17 cellular contexts compared by ENCODE assay signal in genomic region chr13:39407138-39407537, GRCh38.
DNase-seq lines count a peak whose midpoint lies in the region; ATAC-seq and TF ChIP-seq lines count a peak whose summit lies in the region.
"Had no signal": no experiment of that assay in that cellular context is flagged by ENCODE, and none has a peak within 500 bp of the region (broad histone marks: within the 10 kb centered on the region; RNA-seq: fewer than 3 reads in every experiment).

No MANE protein-coding gene starts in this region.

- no peak overlapping the region for H3K4me3 Mint-ChIP-seq in osteocyte (ENCODE audit: unreplicated experiment)
- H3K4me3 Mint-ChIP-seq: CD14-positive monocyte; CD4-positive, alpha-beta memory T cell had no signal

- peak overlapping the region; percentile 9 for H3K27ac Mint-ChIP-seq in osteocyte (ENCODE audit: unreplicated experiment)
- H3K27ac Mint-ChIP-seq: CD14-positive monocyte; CD4-positive, alpha-beta memory T cell had no signal

- H3K4me1 Mint-ChIP-seq in osteocyte (ENCODE audit: unreplicated experiment): peaks cover 53% of the 10 kb centered on the region

- TF ChIP-seq POLR2A in esophagus muscularis mucosa (IDR thresholded peaks at IDR 0.05; ENCODE audit: low read depth): no peak

- POLR2A ChIA-PET in Panc1 (lab: Charles Lee): no interaction called here

- peaks cover 8% of the 10 kb centered on the region for H3K36me3 Mint-ChIP-seq in osteocyte (ENCODE audit: unreplicated experiment)
- H3K36me3 Mint-ChIP-seq: CD14-positive monocyte; CD4-positive, alpha-beta memory T cell had no signal

- H3K27ac ChIP-seq in left ventricle myocardium inferior (replicated peaks) (peak overlapping the region; percentile 72), heart right ventricle (peak overlapping the region in 1 of 10 donors; percentile 87), Panc1 (ENCODE audit: low read length) (no peak overlapping the region), esophagus muscularis mucosa (replicated peaks in 1 of 4) (no peak overlapping the region)
- H3K27ac ChIP-seq: 22Rv1, A549, BLaER1, GM23248 had no signal

- in situ Hi-C loops in Panc1 (cut with HindIII; ENCODE audit: low pct_unique_long_range_greater_than_20kb, low sequenced_read_pairs): no loop called here

- H3K27me3 ChIP-seq in left ventricle myocardium inferior (ENCODE audit: low read depth) (no peaks in the 10 kb centered on the region), heart right ventricle (no peaks in the 10 kb centered on the region), Panc1 (ENCODE audit: control insufficient read depth, insufficient read depth, low read length) (no peaks in the 10 kb centered on the region), esophagus muscularis mucosa (no peaks in the 10 kb centered on the region)
- H3K27me3 ChIP-seq: BLaER1 had no signal

- H3K4me3 ChIP-seq in left ventricle myocardium inferior: no peak overlapping the region
- no peak overlapping the region for H3K4me3 ChIP-seq in heart right ventricle
- H3K4me3 ChIP-seq in Panc1 (ENCODE audit: low read depth in 2 of 2, low read length in 2 of 2): no peak overlapping the region
- no peak overlapping the region for H3K4me3 ChIP-seq in esophagus muscularis mucosa
- H3K4me3 ChIP-seq: A549, BLaER1, GM23248 had no signal

- peaks cover 95% of the 10 kb centered on the region for H3K4me1 ChIP-seq in left ventricle myocardium inferior
- H3K4me1 ChIP-seq in heart right ventricle: peaks cover 0 to 94% (median 73%) of the 10 kb centered on the region in 9 donors
- no peaks in the 10 kb centered on the region; the same call in 1 of the 2 replicates for H3K4me1 ChIP-seq in Panc1 (ENCODE audit: control insufficient read depth, insufficient read depth, low read length)
- peaks cover 33 to 41% (median 37%) of the 10 kb centered on the region in 4 donors for H3K4me1 ChIP-seq in esophagus muscularis mucosa
- H3K4me1 ChIP-seq: A549 had no signal

- CTCF ChIA-PET in Panc1 (lab: Charles Lee): no interaction called here

- H3K9me3 ChIP-seq in left ventricle myocardium inferior (replicated peaks) (no peaks in the 10 kb centered on the region), heart right ventricle (no peaks in the 10 kb centered on the region), Panc1 (ENCODE audit: control insufficient read depth, insufficient read depth, low read depth, low read length) (no peaks in the 10 kb centered on the region), esophagus muscularis mucosa (no peaks in the 10 kb centered on the region)
- H3K9me3 ChIP-seq: A549, BLaER1 had no signal

- no peaks in the 10 kb centered on the region for H3K36me3 ChIP-seq in left ventricle myocardium inferior
- H3K36me3 ChIP-seq in heart right ventricle: no peaks in the 10 kb centered on the region
- H3K36me3 ChIP-seq in Panc1 (ENCODE audit: control insufficient read depth, insufficient read depth, low read length): no peaks in the 10 kb centered on the region
- H3K36me3 ChIP-seq in esophagus muscularis mucosa: no peaks in the 10 kb centered on the region
- H3K36me3 ChIP-seq: BLaER1 had no signal

- no TSS peak for BruUV-seq in Panc1 (replicated peaks; lab: Mats Ljungman, UMichigan)

- H3K9me3 Mint-ChIP-seq in osteocyte (ENCODE audit: unreplicated experiment): no peaks in the 10 kb centered on the region
- H3K9me3 Mint-ChIP-seq: CD14-positive monocyte had no signal

- no peaks in the 10 kb centered on the region for H3K27me3 Mint-ChIP-seq in osteocyte (ENCODE audit: unreplicated experiment)

- no peak for TF ChIP-seq EP300 in esophagus muscularis mucosa (IDR thresholded peaks at IDR 0.05)

- ATAC-seq in heart right ventricle (no peak), Panc1 (no peak), GM21529 (IDR thresholded peaks at IDR 0.05; ENCODE audit: unreplicated experiment) (no peak)
- ATAC-seq: A549 had no signal

- TF ChIP-seq CTCF in left ventricle myocardium inferior (IDR thresholded peaks at IDR 0.05; ENCODE audit: borderline replicate concordance) (no peak), heart right ventricle (IDR thresholded peaks at IDR 0.05) (no peak), Panc1 (IDR thresholded peaks at IDR 0.05) (0 out of 2 replicates have a peak, but pooled peaks have one; percentile 2), osteocyte (IDR thresholded peaks at IDR 0.05) (no peak), esophagus muscularis mucosa (IDR thresholded peaks at IDR 0.05) (no peak)

- no peak for DNase-seq in left ventricle myocardium inferior
- no peak for DNase-seq in heart right ventricle
- no peak for DNase-seq in Panc1 (ENCODE audit: low read depth, low spot score)
- DNase-seq in osteocyte (ENCODE audit: extremely low spot score, unreplicated experiment): no peak
- no peak for DNase-seq in activated gamma-delta T cell treated with Interleukin-2 at 50 U/mL for 16 hours
- DNase-seq in esophagus muscularis mucosa (ENCODE audit: extremely low spot score): no peak
- DNase-seq: CD4-positive, alpha-beta memory T cell; DMS153; DMS79; GDM1; GM23248; HCEC 1CT had no signal

- intact Hi-C loops in left ventricle myocardium inferior (cut with micrococcal nuclease): no loop called here
- intact Hi-C loops in heart right ventricle (cut with DNase I): loop anchor here in 1 of 10 donors (5.0 kb wide), 1 partner anchor 135 kb away; no protein-coding TSS in a partner anchor
- intact Hi-C loops in Panc1 (cut with micrococcal nuclease; ENCODE audit: unreplicated experiment): no loop called here
- intact Hi-C loops in esophagus muscularis mucosa (cut with DNase I): no loop called here
